In the genomic region with DNA sequence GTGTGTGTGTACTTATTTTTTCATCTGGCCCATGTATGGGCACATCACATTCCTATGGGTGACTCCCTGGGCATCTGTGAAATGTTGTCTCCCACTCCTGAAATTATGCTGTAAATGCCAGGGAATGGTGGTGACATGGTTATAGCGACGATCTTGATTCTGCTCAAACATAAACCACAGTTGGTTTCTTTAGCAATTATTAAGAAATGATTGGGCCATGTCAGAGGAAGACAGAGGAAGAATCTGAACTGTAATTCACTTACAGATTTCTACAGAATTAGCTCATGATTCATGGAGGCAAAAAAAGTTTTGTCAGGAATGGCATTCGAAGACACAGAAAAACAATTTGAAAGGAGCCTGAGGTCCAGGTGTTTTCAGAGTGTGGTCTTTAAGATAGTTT, we compare ENCODE assay signal across 16 cellular contexts. TPM values are rescaled to one million over a fixed set of nuclear protein-coding genes. Genes with fewer than 3 reads are reported as not detected.
"Had no signal": no experiment of that assay in that cellular context is flagged by ENCODE, and none has a peak within 500 bp of the region (broad histone marks: within the 10 kb centered on the region; RNA-seq: fewer than 3 reads in every experiment).

No MANE protein-coding gene starts in this region.

- H3K9me3 ChIP-seq: breast epithelium, prostate gland, right lobe of liver, vagina had no signal

- H3K27ac Mint-ChIP-seq: activated naive CD4-positive, alpha-beta T cell treated with anti-CD3 and anti-CD28 coated beads, Interleukin-2, amount 50 U/mL, for 24 hours; naive thymus-derived CD8-positive, alpha-beta T cell; stimulated activated naive CD8-positive, alpha-beta T cell treated with anti-CD3 and anti-CD28 coated beads, Interleukin-15, amount 100 ng/mL, for 72 hours had no signal

- H3K4me3 ChIP-seq: breast epithelium, dorsolateral prefrontal cortex, lung, prostate gland, right lobe of liver, vagina had no signal

- H3K36me3 Mint-ChIP-seq: activated naive CD4-positive, alpha-beta T cell treated with anti-CD3 and anti-CD28 coated beads, Interleukin-2, amount 50 U/mL, for 24 hours had no signal

- H3K9me3 Mint-ChIP-seq: activated naive CD4-positive, alpha-beta T cell treated with anti-CD3 and anti-CD28 coated beads, Interleukin-2, amount 50 U/mL, for 24 hours had no signal

- H3K36me3 ChIP-seq: breast epithelium, prostate gland, right lobe of liver, vagina had no signal

- ATAC-seq: naive thymus-derived CD8-positive, alpha-beta T cell; right lobe of liver; stimulated activated naive CD8-positive, alpha-beta T cell treated with anti-CD3 and anti-CD28 coated beads, Interleukin-15, amount 100 ng/mL, for 72 hours had no signal

- H3K27ac ChIP-seq: breast epithelium, prostate gland, right lobe of liver, vagina, VCaP had no signal

- DNase-seq: activated CD4-positive, alpha-beta T cell treated with anti-CD3 and anti-CD28 coated beads for 4 hours; activated CD8-positive, alpha-beta memory T cell treated with anti-CD3 and anti-CD28 coated beads for 24 hours; activated T-cell treated with anti-CD3 and anti-CD28 coated beads for 4 hours; dorsolateral prefrontal cortex; hypothalamus; naive thymus-derived CD8-positive, alpha-beta T cell; nucleus accumbens; right lobe of liver; stimulated activated naive CD8-positive, alpha-beta T cell treated with anti-CD3 and anti-CD28 coated beads, Interleukin-15, amount 100 ng/mL, for 72 hours; T-helper 9 cell had no signal

- H3K27me3 Mint-ChIP-seq: activated naive CD4-positive, alpha-beta T cell treated with anti-CD3 and anti-CD28 coated beads, Interleukin-2, amount 50 U/mL, for 24 hours; naive thymus-derived CD8-positive, alpha-beta T cell; stimulated activated naive CD8-positive, alpha-beta T cell treated with anti-CD3 and anti-CD28 coated beads, Interleukin-15, amount 100 ng/mL, for 72 hours had no signal

- H3K27me3 ChIP-seq: breast epithelium, dorsolateral prefrontal cortex, right lobe of liver, vagina had no signal

- H3K4me1 ChIP-seq: breast epithelium, prostate gland, right lobe of liver, vagina had no signal

- H3K4me3 Mint-ChIP-seq: activated naive CD4-positive, alpha-beta T cell treated with anti-CD3 and anti-CD28 coated beads, Interleukin-2, amount 50 U/mL, for 24 hours; naive thymus-derived CD8-positive, alpha-beta T cell; stimulated activated naive CD8-positive, alpha-beta T cell treated with anti-CD3 and anti-CD28 coated beads, Interleukin-15, amount 100 ng/mL, for 72 hours had no signal

RNA-seq across cellular contexts. Expression of a gene that starts 25.8 kb away (rescaled TPM):
- polyA plus RNA-seq: naive thymus-derived CD8-positive, alpha-beta T cell had no signal
